ENCODE assay signal across 8 cellular contexts in the genomic region with DNA sequence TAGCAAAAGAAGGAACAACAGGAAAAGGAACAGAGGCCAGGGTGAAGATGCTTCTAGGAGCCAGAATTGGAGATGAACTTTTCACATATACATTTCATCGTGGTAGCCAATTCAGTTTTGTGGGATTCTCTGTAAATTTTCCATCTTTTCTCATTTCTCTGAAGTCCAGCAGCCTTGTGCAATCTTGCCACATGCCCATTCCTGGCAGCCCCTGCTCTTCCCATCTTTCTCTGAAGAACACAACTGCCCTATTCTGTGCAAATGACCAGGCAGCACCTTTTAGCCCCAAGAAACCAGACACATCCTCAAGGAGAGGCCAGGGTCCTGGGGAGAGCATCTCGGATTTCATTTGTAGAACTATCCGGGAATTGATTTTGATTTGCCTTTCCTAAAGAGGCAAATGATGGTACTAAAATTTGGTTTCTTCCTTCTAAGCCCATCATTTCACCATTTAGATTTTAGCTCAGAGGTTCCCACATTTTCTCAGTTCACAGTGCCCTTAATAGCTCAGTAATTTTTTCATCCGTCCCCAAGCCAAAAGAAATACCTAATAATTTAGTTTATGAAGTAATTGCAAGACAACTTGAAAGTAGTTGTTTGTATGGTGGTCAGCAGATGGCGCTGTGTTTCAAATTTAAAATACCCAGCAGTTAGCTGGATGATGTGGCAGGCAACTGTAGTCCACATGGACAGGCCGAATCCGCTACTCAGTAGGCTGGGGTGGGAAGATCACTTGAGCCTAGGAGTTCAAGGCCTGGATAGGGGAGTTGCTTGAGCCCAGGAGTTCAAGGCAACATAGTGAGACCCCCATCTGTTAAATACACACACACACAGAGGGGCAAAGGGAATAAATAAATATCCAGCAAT.
DNase-seq lines count a peak whose midpoint lies in the region; ATAC-seq and TF ChIP-seq lines count a peak whose summit lies in the region.

No MANE protein-coding gene starts in this region.

- ATAC-seq in GM18868 (IDR thresholded peaks at IDR 0.05; ENCODE audit: unreplicated experiment) (peak; percentile 63), GM21367 (IDR thresholded peaks at IDR 0.05; ENCODE audit: unreplicated experiment) (no peak)

- peak overlapping the region in 2 of 5 experiments; percentile 38 to 56 for H3K27ac Mint-ChIP-seq in brain

- H3K9me3 Mint-ChIP-seq in brain: no peaks in the 10 kb centered on the region

- peak; percentile 72 to 76 for TF ChIP-seq CTCF in brain (conservative IDR thresholded peaks at IDR 0.05)

- H3K36me3 Mint-ChIP-seq in brain: peaks cover 72% of the 10 kb centered on the region

- no peaks in the 10 kb centered on the region for H3K4me1 Mint-ChIP-seq in brain

- no peak overlapping the region for H3K4me3 Mint-ChIP-seq in brain

- DNase-seq in AG08396 (ENCODE audit: low spot score) (peak; percentile 57), NCI-H1105 treated with DMSO at 0.1 percent for 48 hours (lab: John Stamatoyannopoulos, UW) (peak; percentile 65), T-helper 9 cell (peak; percentile 37), iPS-NIHi7 (ENCODE audit: extremely low spot score) (peak; percentile 70)
- peak; percentile 41 for DNase-seq in stimulated activated CD4-positive, alpha-beta T cell treated with anti-CD3 and anti-CD28 coated beads, Interleukin-12 subunit alpha, Interleukin-12 subunit beta, amount 100 ng/mL, for 4 hours

- H3K27me3 Mint-ChIP-seq in brain: no peaks in the 10 kb centered on the region
